8 cellular contexts compared by ENCODE assay signal in genomic region chr2:216535454-216535995, GRCh38. TPM values are rescaled to one million over a fixed set of nuclear protein-coding genes. Genes with fewer than 3 reads are reported as not detected.
DNase-seq lines count a peak whose midpoint lies in the region; ATAC-seq and TF ChIP-seq lines count a peak whose summit lies in the region.

No MANE protein-coding gene starts in this region.

- peak overlapping the region; percentile 60 for H3K27ac ChIP-seq in mammary epithelial cell (ENCODE audit: insufficient read depth, low read depth, low read length)
- H3K27ac ChIP-seq in thymus (ENCODE audit: low read depth) = peak overlapping the region; percentile 36

- H3K27me3 ChIP-seq in MG63 (no peaks in the 10 kb centered on the region), mammary epithelial cell (ENCODE audit: insufficient read depth, low read length) (no peaks in the 10 kb centered on the region), thymus (ENCODE audit: control insufficient read depth, insufficient read depth) (no peaks in the 10 kb centered on the region)

- intact Hi-C loops in mammary epithelial cell (cut with micrococcal nuclease) = no loop called here

- CTCF ChIA-PET in mammary epithelial cell (lab: Charles Lee; ENCODE audit: low non-redundant PET) = no interaction called here

- DNase-seq in MG63 (peak; percentile 72), mammary epithelial cell (peak; percentile 71), kidney tubule cell (ENCODE audit: low spot score) (peak; percentile 79), NCI-H82 (lab: John Stamatoyannopoulos, UW) (no peak), NCI-H510A treated with DMSO at 0.1 percent for 48 hours (lab: John Stamatoyannopoulos, UW) (no peak)

- in situ Hi-C loops in mammary epithelial cell (cut with MboI; ENCODE audit: low sequenced_read_pairs in 2 of 2) = no loop called here

- ATAC-seq in HG02763 (IDR thresholded peaks at IDR 0.05; ENCODE audit: unreplicated experiment) = no peak
- ATAC-seq in GM19452 (IDR thresholded peaks at IDR 0.05; ENCODE audit: unreplicated experiment) = no peak

- dilution Hi-C loops in mammary epithelial cell (cut with HindIII; ENCODE audit: low sequenced_read_pairs) = no loop called here

- BruUV-seq in mammary epithelial cell (replicated peaks; lab: Mats Ljungman, UMichigan) = no TSS peak

- H3K4me3 ChIP-seq in MG63 (no peak overlapping the region), mammary epithelial cell (replicated peaks in 1 of 3; ENCODE audit: insufficient read depth in 1 of 3, low read depth in 2 of 3, low read length in 3 of 3) (no peak overlapping the region), thymus (ENCODE audit: low read length) (no peak overlapping the region)

- no peaks in the 10 kb centered on the region for H3K79me2 ChIP-seq in mammary epithelial cell (ENCODE audit: insufficient read depth, low read length)

- WGBS in mammary epithelial cell (ENCODE audit: low coverage, missing lambda C conversion rate) = 0% methylated on average over 7 of the region's 10 CpGs
- WGBS in thymus = 44% methylated on average over 10 of the region's 10 CpGs

- H3K4me1 ChIP-seq in mammary epithelial cell (ENCODE audit: insufficient read depth, low read length) (peaks cover 58% of the 10 kb centered on the region), thymus (ENCODE audit: control insufficient read depth, insufficient read depth, low read length) (no peaks in the 10 kb centered on the region)

- H4K20me1 ChIP-seq in mammary epithelial cell (ENCODE audit: insufficient read depth, low read length) = no peaks in the 10 kb centered on the region

- no peak overlapping the region for H3K9ac ChIP-seq in mammary epithelial cell (ENCODE audit: insufficient read depth, low read length)

- H2AFZ ChIP-seq in mammary epithelial cell (ENCODE audit: low read depth, low read length) = peak overlapping the region; percentile 62

- no peaks in the 10 kb centered on the region for H3K9me3 ChIP-seq in MG63
- H3K9me3 ChIP-seq in mammary epithelial cell (replicated peaks; ENCODE audit: insufficient read depth, low read length) = no peaks in the 10 kb centered on the region
- H3K9me3 ChIP-seq in thymus (ENCODE audit: control insufficient read depth) = no peaks in the 10 kb centered on the region

- H3K4me2 ChIP-seq in mammary epithelial cell (ENCODE audit: insufficient read depth, low read depth, low read length) = peak overlapping the region; percentile 58

- no peak for TF ChIP-seq CTCF in mammary epithelial cell (conservative IDR thresholded peaks at IDR 0.05 in 1 of 2, IDR thresholded peaks at IDR 0.05 in 1 of 2; ENCODE audit: extremely low read depth in 1 of 2, insufficient read depth in 1 of 2, low read depth in 1 of 2, low read length in 2 of 2)

- H3K36me3 ChIP-seq in MG63 (peaks cover 7% of the 10 kb centered on the region), mammary epithelial cell (ENCODE audit: insufficient read depth, low read length) (no peaks in the 10 kb centered on the region), thymus (ENCODE audit: control insufficient read depth, insufficient read depth) (no peaks in the 10 kb centered on the region)

RNA-seq across cellular contexts. Expression of gene RPL37A, which starts 36.9 kb away (rescaled TPM):
- 528 and 2,080 TPM in 2 replicates for total RNA-seq in MG63 (2014; rRNA removed; shearing (Covaris generic); ENCODE audit: low replicate concordance)
- 1,000 to 10,000 TPM in 1 of 2 donors, 100 to 1,000 TPM in 1; 855 to 2,728 TPM for total RNA-seq in mammary epithelial cell
- polyA plus RNA-seq in mammary epithelial cell (1,666 TPM), thymus (5,331 TPM)
- polyA minus RNA-seq in mammary epithelial cell = 996 TPM

Comparison
In these comparisons a context has a peak if more than half of its experiments do, and no peak if none do; other contexts are left out.
1. DNase-seq: peak in MG63 (single experiment), mammary epithelial cell (single experiment) and kidney tubule cell (single experiment); none in NCI-H82 (single experiment) and NCI-H510A treated with DMSO at 0.1 percent for 48 hours (single experiment).